ENCODE assay signal across 23 cellular contexts in the genomic region with DNA sequence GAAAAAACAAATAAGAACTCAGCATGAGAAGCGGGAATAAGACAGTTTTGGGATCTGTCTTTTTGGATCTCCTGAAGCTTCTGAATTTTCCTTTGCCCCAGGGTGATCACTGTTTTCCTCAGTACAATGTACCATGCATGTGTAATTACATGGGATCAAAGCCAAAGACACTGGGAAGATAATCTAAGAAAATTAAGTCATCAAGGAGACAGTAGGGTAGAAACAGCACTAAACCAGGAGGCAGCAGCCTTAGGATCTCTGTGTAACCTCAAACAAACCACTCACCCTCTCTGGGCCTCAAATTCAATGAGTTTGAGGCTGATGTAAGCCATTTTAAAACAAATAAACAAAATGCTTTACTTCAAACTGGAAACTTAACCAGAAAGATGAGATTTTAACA.
A peak's percentile ranks its signal among the peaks of the same experiment; 100 is the strongest.
DNase-seq lines count a peak whose midpoint lies in the region; TF ChIP-seq lines count a peak whose summit lies in the region.
"Had no signal": no experiment of that assay in that cellular context is flagged by ENCODE, and none has a peak within 500 bp of the region (broad histone marks: within the 10 kb centered on the region; RNA-seq: fewer than 3 reads in every experiment).

No MANE protein-coding gene starts in this region.

- peaks cover 9% of the 10 kb centered on the region for H3K36me3 ChIP-seq in GM06990 (ENCODE audit: control insufficient read depth, insufficient read depth, low read length)
- H3K36me3 ChIP-seq in sigmoid colon: peaks cover 0 to 5% (median 0%) of the 10 kb centered on the region in 4 donors
- no peaks in the 10 kb centered on the region for H3K36me3 ChIP-seq in thyroid gland

- no peaks in the 10 kb centered on the region for H3K27me3 Mint-ChIP-seq in chondrocyte (ENCODE audit: low read depth)
- H3K27me3 Mint-ChIP-seq: CD8-positive, alpha-beta memory T cell; natural killer cell treated with Interleukin-12 subunit alpha and Interleukin-12 subunit beta and Interleukin-15 and Interleukin-18, amount 100 ng/mL, for 72 hours had no signal

- peaks cover 12% of the 10 kb centered on the region for H3K36me3 Mint-ChIP-seq in chondrocyte (ENCODE audit: low read depth)
- H3K36me3 Mint-ChIP-seq: stimulated activated effector memory CD8-positive, alpha-beta T cell treated with anti-CD3 and anti-CD28 coated beads, Interleukin-12 subunit alpha, Interleukin-12 subunit beta, amount 100 ng/mL, for 72 hours had no signal

- no peaks in the 10 kb centered on the region for H3K9me3 Mint-ChIP-seq in chondrocyte (ENCODE audit: low read depth)
- H3K9me3 Mint-ChIP-seq: CD8-positive, alpha-beta memory T cell; natural killer cell treated with Interleukin-12 subunit alpha and Interleukin-12 subunit beta and Interleukin-15 and Interleukin-18, amount 100 ng/mL, for 72 hours; stimulated activated effector memory CD8-positive, alpha-beta T cell treated with anti-CD3 and anti-CD28 coated beads, Interleukin-12 subunit alpha, Interleukin-12 subunit beta, amount 100 ng/mL, for 72 hours had no signal

- H3K4me1 ChIP-seq in sigmoid colon (peaks cover 0 to 83% (median 68%) of the 10 kb centered on the region in 4 donors), thyroid gland (no peaks in the 10 kb centered on the region)

- 97 to 98% methylated on average over 1 of the region's 1 CpG for WGBS in sigmoid colon, 2 donors
- WGBS in thyroid gland, 2 donors: 93 to 94% methylated on average over 1 of the region's 1 CpG

- H3K4me3 Mint-ChIP-seq in chondrocyte (ENCODE audit: unreplicated experiment): no peak overlapping the region
- H3K4me3 Mint-ChIP-seq: CD8-positive, alpha-beta memory T cell; stimulated activated effector memory CD8-positive, alpha-beta T cell treated with anti-CD3 and anti-CD28 coated beads, Interleukin-12 subunit alpha, Interleukin-12 subunit beta, amount 100 ng/mL, for 72 hours had no signal

- no peak for TF ChIP-seq EP300 in sigmoid colon (IDR thresholded peaks at IDR 0.05)

- H3K27me3 ChIP-seq in GM06990 (replicated peaks; ENCODE audit: control insufficient read depth, insufficient read depth, low read length) (no peaks in the 10 kb centered on the region), sigmoid colon (no peaks in the 10 kb centered on the region), thyroid gland (no peaks in the 10 kb centered on the region)

- H3K4me3 ChIP-seq in GM06990 (replicated peaks; ENCODE audit: low read depth, low read length) (peak overlapping the region; percentile 16; the same call in 1 of the 2 replicates), sigmoid colon (no peak overlapping the region), thyroid gland (replicated peaks in 1 of 3) (no peak overlapping the region)

- H3K27ac ChIP-seq in sigmoid colon (peak overlapping the region in 3 of 4 donors; percentile 48 to 74 (median 60)), thyroid gland (no peak overlapping the region)
- H3K27ac ChIP-seq: epithelial cell of prostate had no signal

- H3K27ac Mint-ChIP-seq in chondrocyte (ENCODE audit: unreplicated experiment): peak overlapping the region; percentile 67
- H3K27ac Mint-ChIP-seq: stimulated activated effector memory CD8-positive, alpha-beta T cell treated with anti-CD3 and anti-CD28 coated beads, Interleukin-12 subunit alpha, Interleukin-12 subunit beta, amount 100 ng/mL, for 72 hours had no signal

- H3K9me3 ChIP-seq in sigmoid colon: no peaks in the 10 kb centered on the region
- no peaks in the 10 kb centered on the region for H3K9me3 ChIP-seq in thyroid gland

- no peak for TF ChIP-seq POLR2A in sigmoid colon (IDR thresholded peaks at IDR 0.05)
- TF ChIP-seq POLR2A in thyroid gland (IDR thresholded peaks at IDR 0.05): no peak

- peaks cover 77% of the 10 kb centered on the region for H3K4me1 Mint-ChIP-seq in chondrocyte (ENCODE audit: low read depth)

- intact Hi-C loops in sigmoid colon (cut with DNase I): loop anchor here (5.0 kb wide), 3 partner anchors 38 to 163 kb away; a partner anchor contains a TSS
- intact Hi-C loops in thyroid gland (cut with DNase I): no loop called here

- no peak for TF ChIP-seq CTCF in GM06990 (IDR thresholded peaks at IDR 0.05; ENCODE audit: insufficient read depth, low read length, poor library complexity, severe bottlenecking)
- TF ChIP-seq CTCF in chondrocyte (IDR thresholded peaks at IDR 0.05): no peak
- no peak for TF ChIP-seq CTCF in sigmoid colon (IDR thresholded peaks at IDR 0.05)
- no peak for TF ChIP-seq CTCF in thyroid gland (IDR thresholded peaks at IDR 0.05)

- no peak for DNase-seq in GM06990 (ENCODE audit: extremely low read depth, insufficient read length)
- DNase-seq in M059J (ENCODE audit: low read depth): peak; percentile 60
- no peak for DNase-seq in chondrocyte (ENCODE audit: low spot score)
- DNase-seq in sigmoid colon: no peak
- DNase-seq in thyroid gland: no peak
- DNase-seq in NCI-H2081 treated with DMSO at 0.1 percent for 48 hours (lab: John Stamatoyannopoulos, UW): no peak
- no peak for DNase-seq in NCI-H2081 (lab: John Stamatoyannopoulos, UW)
- DNase-seq in activated CD8-positive, alpha-beta memory T cell treated with anti-CD3 and anti-CD28 coated beads, Interleukin-2, amount 50 U/mL, for 48 hours: no peak
- DNase-seq: activated CD4-positive, alpha-beta T cell treated with anti-CD3 and anti-CD28 coated beads for 4 hours; activated effector memory CD4-positive, alpha-beta T cell treated with Interleukin-2 at 50 U/mL for 16 hours; anterior cingulate cortex; caudate nucleus; CD8-positive, alpha-beta memory T cell; DMS79; Kasumi-1; left cardiac atrium; NCI-H1105 treated with DMSO at 0.1 percent for 48 hours; NCI-H2107; RPMI8226; trophoblast cell had no signal

Comparison
In these comparisons a context has a peak if more than half of its experiments do, and no peak if none do; other contexts are left out.
1. H3K27ac ChIP-seq: peak in sigmoid colon (3 of 4); none in thyroid gland (0 of 3).